In genomic region chr17:45355087-45355486, GRCh38 we compare ENCODE assay signal across 18 cellular contexts. TPM values are rescaled to one million over a fixed set of nuclear protein-coding genes. Genes with fewer than 3 reads are reported as not detected.
DNase-seq lines count a peak whose midpoint lies in the region; ATAC-seq and TF ChIP-seq lines count a peak whose summit lies in the region.
"Had no signal": no experiment of that assay in that cellular context is flagged by ENCODE, and none has a peak within 500 bp of the region (broad histone marks: within the 10 kb centered on the region; RNA-seq: fewer than 3 reads in every experiment).

No MANE protein-coding gene starts in this region.

- peaks cover 3% of the 10 kb centered on the region; the same call in 1 of the 2 replicates for H3K27me3 ChIP-seq in IMR-90 (ENCODE audit: control insufficient read depth, insufficient read depth, low read length)

- TF ChIP-seq CTCF in IMR-90 (conservative IDR thresholded peaks at IDR 0.05; ENCODE audit: low read depth, low read length) (no peak), coronary artery (IDR thresholded peaks at IDR 0.05) (no peak), progenitor cell of endocrine pancreas (IDR thresholded peaks at IDR 0.05; ENCODE audit: unreplicated experiment) (no peak), GM10266 (IDR thresholded peaks at IDR 0.05; ENCODE audit: control insufficient read depth, insufficient read depth, low read depth, missing control alignments) (no peak)

- in situ Hi-C loops in IMR-90 (cut with MboI; ENCODE audit: low sequenced_read_pairs): no loop called here

- no peak overlapping the region for H4K5ac ChIP-seq in IMR-90 (ENCODE audit: low read depth, low read length)

- H2AFZ ChIP-seq in IMR-90 (replicated peaks; ENCODE audit: low read length, poor library complexity): peak overlapping the region; percentile 24

- H3K4me1 ChIP-seq in IMR-90 (ENCODE audit: control insufficient read depth, insufficient read depth, low read length): no peaks in the 10 kb centered on the region

- H3K23ac ChIP-seq in IMR-90 (ENCODE audit: low read depth, low read length): no peak overlapping the region

- no peak overlapping the region for H3K56ac ChIP-seq in IMR-90 (ENCODE audit: extremely low read depth, insufficient read depth, low read length)

- H3K9me3 Mint-ChIP-seq in progenitor cell of endocrine pancreas (ENCODE audit: low read depth): peaks cover 13% of the 10 kb centered on the region

- no peak overlapping the region for H2AK9ac ChIP-seq in IMR-90 (replicated peaks; ENCODE audit: low read depth, low read length, poor library complexity)

- no peak overlapping the region for H2BK15ac ChIP-seq in IMR-90 (ENCODE audit: low read depth, low read length)

- H3K27ac Mint-ChIP-seq in progenitor cell of endocrine pancreas: peak overlapping the region; percentile 1
- H3K27ac Mint-ChIP-seq: mesothelial cell of epicardium had no signal

- dilution Hi-C loops in IMR-90 (cut with HindIII; ENCODE audit: low sequenced_read_pairs, unreplicated experiment): no loop called here

- no peak for TF ChIP-seq RAD21 in IMR-90 (IDR thresholded peaks at IDR 0.05; ENCODE audit: low read length)

- peaks cover 4% of the 10 kb centered on the region; the same call in 1 of the 2 replicates for H3K9me3 ChIP-seq in IMR-90 (ENCODE audit: control insufficient read depth, insufficient read depth, low read length)

- no peaks in the 10 kb centered on the region for H3K79me1 ChIP-seq in IMR-90 (ENCODE audit: low read depth in 1 of 2, low read length in 2 of 2)

- H3K4me3 Mint-ChIP-seq in progenitor cell of endocrine pancreas (ENCODE audit: low read depth): no peak overlapping the region
- H3K4me3 Mint-ChIP-seq: mesothelial cell of epicardium, neural crest cell had no signal

- no peak overlapping the region for H3K4me2 ChIP-seq in IMR-90 (ENCODE audit: low read depth, low read length)

- H2BK120ac ChIP-seq in IMR-90 (ENCODE audit: low read depth, low read length): no peak overlapping the region

- no peak for TF ChIP-seq POLR2A in IMR-90 (IDR thresholded peaks at IDR 0.05; ENCODE audit: low read depth, low read length)

- no peak for ATAC-seq in IMR-90 (ENCODE audit: low read depth)
- ATAC-seq: left cardiac atrium had no signal

- no peaks in the 10 kb centered on the region for H3K36me3 Mint-ChIP-seq in progenitor cell of endocrine pancreas (ENCODE audit: insufficient read depth)
- H3K36me3 Mint-ChIP-seq: mesothelial cell of epicardium had no signal

- peak; percentile 46 for DNase-seq in EH (ENCODE audit: low read depth)
- DNase-seq in IMR-90: no peak
- DNase-seq in coronary artery (ENCODE audit: low spot score): peak; percentile 24
- DNase-seq in progenitor cell of endocrine pancreas (ENCODE audit: low spot score, unreplicated experiment): no peak
- no peak for DNase-seq in cortex of kidney (lab: John Stamatoyannopoulos, UW)
- no peak for DNase-seq in GM10266 (ENCODE audit: extremely low spot score)
- DNase-seq in hepatic stellate cell (ENCODE audit: low spot score): no peak
- DNase-seq: activated gamma-delta T cell treated with Interleukin-2 at 50 U/mL for 16 hours; cerebellar nuclear complex; foreskin fibroblast; left cardiac atrium; NCI-H2029; NCI-H510A treated with DMSO at 0.1 percent for 48 hours; Right ventricle myocardium superior; stimulated activated CD4-positive, alpha-beta T cell treated with anti-CD3 and anti-CD28 coated beads, Interleukin-15, amount 100 ng/mL, for 24 hours; stimulated activated naive CD4-positive, alpha-beta T cell had no signal

- no peak overlapping the region for H4K8ac ChIP-seq in IMR-90 (ENCODE audit: low read depth in 2 of 2, low read length in 2 of 2)

- no peaks in the 10 kb centered on the region for H4K20me1 ChIP-seq in IMR-90 (ENCODE audit: insufficient read depth, low read length)

- H3K27ac ChIP-seq in IMR-90 (ENCODE audit: insufficient read depth, low read length) (no peak overlapping the region), coronary artery (no peak overlapping the region)

- WGBS in IMR-90 (ENCODE audit: extremely low coverage in 2 of 2, insufficient read length in 1 of 2), 2 experiments: 50% methylated on average over 2 of the region's 2 CpGs; no CpG with 5 or more reads in 1 of the 2 experiments

- H2AK5ac ChIP-seq in IMR-90 (ENCODE audit: low read depth, low read length): no peak overlapping the region; the same call in 1 of the 2 replicates

- BruUV-seq in IMR-90 (replicated peaks; lab: Mats Ljungman, UMichigan): no TSS peak

- intact Hi-C loops in IMR-90 (cut with micrococcal nuclease): no loop called here

- POLR2A ChIA-PET in IMR-90 (lab: Charles Lee; ENCODE audit: unreplicated experiment): no interaction called here

- H2BK5ac ChIP-seq in IMR-90 (ENCODE audit: low read depth, low read length, poor library complexity, severe bottlenecking): no peak overlapping the region

- CTCF ChIA-PET in IMR-90 (lab: Yijun Ruan, JAX): no interaction called here

- H3K9ac ChIP-seq in IMR-90 (ENCODE audit: low read depth, low read length): no peak overlapping the region

- no peak overlapping the region for H2BK20ac ChIP-seq in IMR-90 (ENCODE audit: low read depth, low read length)

- peaks cover 7% of the 10 kb centered on the region for H3K27me3 Mint-ChIP-seq in progenitor cell of endocrine pancreas

- no peak overlapping the region; the same call in 1 of the 2 replicates for H3K4ac ChIP-seq in IMR-90 (ENCODE audit: low read depth, low read length)

- H4K91ac ChIP-seq in IMR-90 (ENCODE audit: insufficient read depth, low read depth, low read length): no peak overlapping the region

- H3K14ac ChIP-seq in IMR-90 (replicated peaks; ENCODE audit: low read depth, low read length): no peak overlapping the region

- H3K9me1 ChIP-seq in IMR-90 (ENCODE audit: insufficient read depth, low read length): no peaks in the 10 kb centered on the region

- H3K4me3 ChIP-seq in IMR-90 (ENCODE audit: insufficient read depth, low read depth, low read length): no peak overlapping the region
- H3K4me3 ChIP-seq in coronary artery: no peak overlapping the region

- no peaks in the 10 kb centered on the region for H3K4me1 Mint-ChIP-seq in progenitor cell of endocrine pancreas (ENCODE audit: low read depth)
- H3K4me1 Mint-ChIP-seq: mesothelial cell of epicardium had no signal

- no peaks in the 10 kb centered on the region for H3K36me3 ChIP-seq in IMR-90 (ENCODE audit: control insufficient read depth, insufficient read depth, low read length)

- no peak overlapping the region for H3K18ac ChIP-seq in IMR-90 (ENCODE audit: low read depth, low read length)

TF ChIP-seq in IMR-90, 13 proteins besides CTCF, POLR2A, EP300 and RAD21:
- TF ChIP-seq FOS (IDR thresholded peaks at IDR 0.05; ENCODE audit: low read depth, low read length) (no peak), USF2 (IDR thresholded peaks at IDR 0.05; ENCODE audit: low read depth, low read length) (no peak), MAZ (IDR thresholded peaks at IDR 0.05; ENCODE audit: borderline replicate concordance, low read depth, low read length) (no peak), BHLHE40 (IDR thresholded peaks at IDR 0.05; ENCODE audit: low read depth, low read length) (no peak), RCOR1 (IDR thresholded peaks at IDR 0.05; ENCODE audit: insufficient replicate concordance, low read length) (no peak), SMC3 (IDR thresholded peaks at IDR 0.05; ENCODE audit: low read depth, low read length) (no peak), MAFK (IDR thresholded peaks at IDR 0.05; ENCODE audit: low read depth, low read length) (no peak), NFE2L2 (IDR thresholded peaks at IDR 0.05; ENCODE audit: low read depth, low read length) (no peak), MXI1 (IDR thresholded peaks at IDR 0.05; ENCODE audit: borderline replicate concordance, low read depth, low read length) (no peak), RFX5 (IDR thresholded peaks at IDR 0.05; ENCODE audit: low read depth, low read length) (no peak), CHD1 (IDR thresholded peaks at IDR 0.05; ENCODE audit: low read depth, low read length) (no peak)
- TF ChIP-seq, protein P1, sequence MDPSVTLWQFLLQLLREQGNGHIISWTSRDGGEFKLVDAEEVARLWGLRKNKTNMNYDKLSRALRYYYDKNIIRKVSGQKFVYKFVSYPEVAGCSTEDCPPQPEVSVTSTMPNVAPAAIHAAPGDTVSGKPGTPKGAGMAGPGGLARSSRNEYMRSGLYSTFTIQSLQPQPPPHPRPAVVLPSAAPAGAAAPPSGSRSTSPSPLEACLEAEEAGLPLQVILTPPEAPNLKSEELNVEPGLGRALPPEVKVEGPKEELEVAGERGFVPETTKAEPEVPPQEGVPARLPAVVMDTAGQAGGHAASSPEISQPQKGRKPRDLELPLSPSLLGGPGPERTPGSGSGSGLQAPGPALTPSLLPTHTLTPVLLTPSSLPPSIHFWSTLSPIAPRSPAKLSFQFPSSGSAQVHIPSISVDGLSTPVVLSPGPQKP (IDR thresholded peaks at IDR 0.05; ENCODE audit: borderline replicate concordance, low read depth, low read length): no peak

RNA-seq across cellular contexts. Expression of gene MAP3K14, which starts 38.3 kb away (rescaled TPM):
- 3.6 and 4.1 TPM in 2 replicates for total RNA-seq in IMR-90 (2012; rRNA removed)
- polyA plus RNA-seq in IMR-90 (2012; rRNA removed): 19.9 and 21.7 TPM in 2 replicates
- 11.1 and 15.2 TPM in 2 replicates for polyA plus RNA-seq in IMR-90 (2012; cell fraction: cytosol; rRNA removed)
- polyA plus RNA-seq in IMR-90 (2012; cell fraction: nucleus; rRNA removed; ENCODE audit: low replicate concordance): 52.0 and 95.3 TPM in 2 replicates
- 7.8 and 8.7 TPM in 2 replicates for total RNA-seq in progenitor cell of endocrine pancreas

Comparison
In these comparisons a context has a peak if more than half of its experiments do, and no peak if none do; other contexts are left out.
1. DNase-seq: peak in EH (single experiment) and coronary artery (single experiment); none in IMR-90 (single experiment), progenitor cell of endocrine pancreas (single experiment), cortex of kidney (single experiment), GM10266 (single experiment) and hepatic stellate cell (single experiment).